Comparison of ENCODE assay signal across 9 cellular contexts in genomic region chr5:171342362-171343111, GRCh38. TPM values are rescaled to one million over a fixed set of nuclear protein-coding genes. Genes with fewer than 3 reads are reported as not detected.
A peak's percentile ranks its signal among the peaks of the same experiment; 100 is the strongest.
DNase-seq lines count a peak whose midpoint lies in the region; ATAC-seq and TF ChIP-seq lines count a peak whose summit lies in the region.
"Had no signal": no experiment of that assay in that cellular context is flagged by ENCODE, and none has a peak within 500 bp of the region (broad histone marks: within the 10 kb centered on the region; RNA-seq: fewer than 3 reads in every experiment).

No MANE protein-coding gene starts in this region.

- no peak for TF ChIP-seq EP300 in neural cell (conservative IDR thresholded peaks at IDR 0.05; ENCODE audit: poor library complexity, severe bottlenecking)

- H4K20me1 ChIP-seq in neural cell (ENCODE audit: insufficient read depth), result no peaks in the 10 kb centered on the region
- H4K20me1 ChIP-seq: BLaER1 treated with 17β-estradiol and CSF1 and Interleukin-3, amounts not matched to agents 10 nM and 100 nM had no signal

- H3K9me2 ChIP-seq in neural cell (ENCODE audit: insufficient read depth, low read length), result no peaks in the 10 kb centered on the region

- no peaks in the 10 kb centered on the region for H3K9me3 Mint-ChIP-seq in T-cell

- POLR2A ChIA-PET in T-cell (lab: Charles Lee), result no interaction called here

- no peaks in the 10 kb centered on the region for H3K79me2 ChIP-seq in neural cell (replicated peaks; ENCODE audit: insufficient read depth, low read length)

- H3K4me1 ChIP-seq in esophagus squamous epithelium, result no peaks in the 10 kb centered on the region
- H3K4me1 ChIP-seq: BLaER1 treated with 17β-estradiol and CSF1 and Interleukin-3, amounts not matched to agents 10 nM and 100 nM had no signal

- 29 to 39% methylated on average over 9 to 12 of the region's 17 CpGs for WGBS in esophagus squamous epithelium, 2 donors

- no peak overlapping the region for H2AFZ ChIP-seq in neural cell (ENCODE audit: low read depth, low read length)

- no peak for TF ChIP-seq POLR2A in esophagus squamous epithelium (IDR thresholded peaks at IDR 0.05)

- H3K27me3 ChIP-seq in esophagus squamous epithelium (peaks cover 0 to 40% (median 0%) of the 10 kb centered on the region in 4 donors), neural cell (ENCODE audit: insufficient read depth, low read depth, low read length) (peaks cover 5% of the 10 kb centered on the region)

- no peaks in the 10 kb centered on the region for H3F3A ChIP-seq in neural cell (ENCODE audit: insufficient read depth, low read length, poor library complexity, severe bottlenecking)

- peaks cover 9 to 15% of the 10 kb centered on the region in 2 donors for H3K27me3 Mint-ChIP-seq in T-cell

- peak; percentile 79 for TF ChIP-seq RAD21 in neural cell (conservative IDR thresholded peaks at IDR 0.05)

- TF ChIP-seq CTCF in esophagus squamous epithelium (IDR thresholded peaks at IDR 0.05), result peak in 5 of 6 experiments; percentile 24 to 61 (median 34)
- peak; percentile 80 for TF ChIP-seq CTCF in neural cell (IDR thresholded peaks at IDR 0.05; ENCODE audit: poor library complexity, severe bottlenecking)

- no peaks in the 10 kb centered on the region for H3K4me1 Mint-ChIP-seq in T-cell

- no peak overlapping the region for H3K4me3 Mint-ChIP-seq in T-cell

- no peak overlapping the region for H3K27ac Mint-ChIP-seq in T-cell

- CTCF ChIA-PET in T-cell (lab: Charles Lee), result interaction anchor here (0.6 to 2.3 kb wide), 5 partner anchors 135 to 1210 kb away, joined by 3 to 12 read pairs (median 5); no protein-coding TSS in a partner anchor

- no peaks in the 10 kb centered on the region for H3K36me3 Mint-ChIP-seq in T-cell

- no peak overlapping the region for H3K27ac ChIP-seq in esophagus squamous epithelium
- no peak overlapping the region for H3K27ac ChIP-seq in neural cell (ENCODE audit: low read length)
- H3K27ac ChIP-seq: BLaER1 treated with 17β-estradiol and CSF1 and Interleukin-3, amounts not matched to agents 10 nM and 100 nM had no signal

- intact Hi-C loops in esophagus squamous epithelium (cut with DNase I), result no loop called here

- no peak overlapping the region for H3K9ac ChIP-seq in neural cell (ENCODE audit: low read length)
- H3K9ac ChIP-seq: BLaER1 treated with 17β-estradiol and CSF1 and Interleukin-3, amounts not matched to agents 10 nM and 100 nM had no signal

- peak; percentile 8 for DNase-seq in NCI-H1436 (lab: John Stamatoyannopoulos, UW)
- no peak for DNase-seq in NCI-H1436 treated with DMSO at 0.1 percent for 48 hours (lab: John Stamatoyannopoulos, UW)
- peak; percentile 4 for DNase-seq in NCI-H1092 (lab: John Stamatoyannopoulos, UW)
- DNase-seq in T-cell, result peak in 18 of 34 experiments; percentile 1 to 25 (median 12)
- no peak for DNase-seq in esophagus squamous epithelium (lab: John Stamatoyannopoulos, UW)

- H3K4me2 ChIP-seq in neural cell (ENCODE audit: low read length), result no peak overlapping the region
- H3K4me2 ChIP-seq: BLaER1 treated with 17β-estradiol and CSF1 and Interleukin-3, amounts not matched to agents 10 nM and 100 nM had no signal

- H3K9me3 ChIP-seq in esophagus squamous epithelium, result no peaks in the 10 kb centered on the region
- no peaks in the 10 kb centered on the region for H3K9me3 ChIP-seq in neural cell (ENCODE audit: low read length)
- H3K9me3 ChIP-seq: BLaER1 treated with 17β-estradiol and CSF1 and Interleukin-3, amounts not matched to agents 10 nM and 100 nM had no signal

- peak; percentile 62 for ATAC-seq in GM21737 (IDR thresholded peaks at IDR 0.05; ENCODE audit: unreplicated experiment)
- peak in 1 of 4 experiments; percentile 30 for ATAC-seq in T-cell (replicated peaks in 1 of 4)
- no peak for ATAC-seq in GM18519 (IDR thresholded peaks at IDR 0.05; ENCODE audit: low FRiP score, unreplicated experiment)

- no peaks in the 10 kb centered on the region for H3K36me3 ChIP-seq in esophagus squamous epithelium
- no peaks in the 10 kb centered on the region for H3K36me3 ChIP-seq in neural cell (ENCODE audit: insufficient read depth, low read length)
- H3K36me3 ChIP-seq: BLaER1 treated with 17β-estradiol and CSF1 and Interleukin-3, amounts not matched to agents 10 nM and 100 nM had no signal

- no peak overlapping the region for H3K4me3 ChIP-seq in esophagus squamous epithelium
- H3K4me3 ChIP-seq in neural cell (ENCODE audit: low read length), result no peak overlapping the region
- H3K4me3 ChIP-seq: BLaER1 treated with 17β-estradiol and CSF1 and Interleukin-3, amounts not matched to agents 10 nM and 100 nM had no signal

TF ChIP-seq in neural cell, 6 proteins besides CTCF, POLR2A, EP300 and RAD21:
- TF ChIP-seq REST (IDR thresholded peaks at IDR 0.05; ENCODE audit: borderline replicate concordance) (no peak), SMC3 (conservative IDR thresholded peaks at IDR 0.05; ENCODE audit: poor library complexity) (peak; percentile 89)

RNA-seq across cellular contexts. Expression of gene TLX3, which starts 33.5 kb away (rescaled TPM):
- total RNA-seq in T-cell (not detected), esophagus squamous epithelium (not detected)
- polyA plus RNA-seq in neural cell, result not detected in 2 replicates
- not detected in 2 replicates for polyA minus RNA-seq in neural cell

RNA-seq across cellular contexts. Expression of gene NPM1, which starts 45.1 kb away (rescaled TPM):
- total RNA-seq in T-cell (1,000 to 10,000 TPM in 2 of 5 donors, 100 to 1,000 TPM in 3; 940 to 1,150 (median 989) TPM), esophagus squamous epithelium (1,000 to 10,000 TPM in 1 of 4 donors, 100 to 1,000 TPM in 3; 394 to 1,052 (median 904) TPM)
- 988 and 1,141 TPM in 2 replicates for polyA plus RNA-seq in neural cell
- 898 and 983 TPM in 2 replicates for polyA minus RNA-seq in neural cell

Comparison
In these comparisons a context has a peak if more than half of its experiments do, and no peak if none do; other contexts are left out.
1. DNase-seq: peak in NCI-H1436 (single experiment), NCI-H1092 (single experiment) and T-cell (18 of 34); none in NCI-H1436 treated with DMSO at 0.1 percent for 48 hours (single experiment) and esophagus squamous epithelium (single experiment).